Comparison of ENCODE assay signal across 1 cellular context in the genomic region with DNA sequence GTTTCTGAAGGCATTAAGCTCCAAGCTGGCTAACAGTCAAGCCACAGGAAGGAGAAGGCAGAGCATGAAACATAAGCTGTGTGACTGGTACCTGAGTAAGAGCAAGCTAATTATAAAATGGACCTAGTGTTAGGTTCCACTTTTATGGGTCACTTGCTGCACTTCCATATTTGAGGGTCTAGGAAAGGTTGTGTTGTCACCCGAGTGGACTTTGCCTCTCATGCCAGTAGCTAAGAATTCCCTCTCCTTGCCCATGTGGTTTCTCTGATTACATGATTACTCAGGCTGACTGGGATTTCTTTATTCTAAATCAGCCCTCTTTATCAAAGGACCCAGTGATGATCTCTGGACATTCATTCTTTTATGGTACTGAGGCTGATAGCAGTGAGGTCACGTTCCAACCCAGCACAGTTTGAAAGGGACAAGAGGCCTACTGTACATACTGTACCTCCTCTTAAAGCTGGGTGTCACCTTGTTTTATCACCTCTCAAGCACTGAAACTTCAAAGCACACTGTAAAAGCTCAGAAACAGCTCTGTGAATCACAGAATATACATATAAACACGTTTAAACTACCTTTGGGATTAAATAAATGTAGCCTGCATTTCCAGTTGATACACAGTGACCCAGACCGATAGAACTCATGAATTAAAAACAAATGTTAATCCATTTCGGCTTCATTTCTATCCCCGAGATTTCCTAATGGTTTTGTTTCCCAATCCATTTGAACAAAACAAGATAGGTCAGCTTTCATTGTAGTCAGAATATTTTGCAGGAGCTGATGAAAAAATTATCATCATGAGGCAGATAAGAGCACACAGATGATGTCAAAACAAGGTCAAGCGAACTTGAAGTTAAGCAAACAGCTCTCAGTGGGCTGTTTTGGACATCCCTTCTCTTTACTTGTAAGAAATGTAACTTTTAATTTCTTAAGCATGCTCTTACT.
TF ChIP-seq lines count a peak whose summit lies in the region.

No MANE protein-coding gene starts in this region.

TF ChIP-seq in HCT116, 20 proteins besides CTCF, POLR2A, EP300 and RAD21 (continued from another document):
- TF ChIP-seq CEBPB (IDR thresholded peaks at IDR 0.05; ENCODE audit: low read depth) (peak; percentile 51; the same call in 1 of the 2 replicates), ZNF274 (IDR thresholded peaks at IDR 0.05; ENCODE audit: low read depth, low read length) (no peak), TCF7L2 (IDR thresholded peaks at IDR 0.05; ENCODE audit: borderline replicate concordance, extremely low read depth, insufficient read depth, insufficient read length) (no peak), ATF3 (IDR thresholded peaks at IDR 0.05) (no peak)
